26 cellular contexts compared by ENCODE assay signal in the genomic region with DNA sequence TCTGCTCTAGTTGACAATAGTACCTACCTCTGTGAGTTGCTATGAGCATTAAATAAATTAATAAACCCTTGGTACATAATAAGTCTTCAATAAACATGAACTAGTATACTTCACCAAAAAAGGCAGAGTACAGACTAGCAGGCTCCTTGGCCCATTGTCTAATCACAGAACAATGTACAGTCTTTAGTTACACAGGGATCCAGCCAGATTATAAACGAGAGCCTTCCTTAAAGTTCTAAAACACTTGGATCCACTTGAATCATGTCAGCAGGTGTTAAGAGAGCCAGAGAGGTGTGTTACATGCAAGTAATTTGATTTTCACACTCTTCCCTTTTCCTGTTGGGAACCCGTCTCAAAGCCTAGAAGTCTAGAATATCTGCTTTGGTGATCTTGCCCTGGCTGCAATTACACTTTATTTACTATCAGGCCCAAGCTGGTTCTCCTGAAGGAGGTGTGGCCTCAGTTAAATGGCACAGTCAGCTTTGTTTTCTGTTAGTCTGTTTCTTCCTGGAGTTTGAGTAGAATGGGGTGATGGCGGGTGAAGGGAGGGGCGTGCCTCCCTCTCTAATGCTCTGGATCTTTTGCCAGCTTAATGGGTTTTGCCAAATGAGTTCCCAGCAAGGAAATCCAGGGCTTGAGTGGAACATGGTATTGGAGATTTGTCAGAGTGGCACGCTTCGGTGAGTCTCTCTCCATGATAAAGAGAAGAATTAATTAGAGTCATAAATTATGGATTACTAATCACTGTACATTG.
DNase-seq lines count a peak whose midpoint lies in the region; TF ChIP-seq lines count a peak whose summit lies in the region.
"Had no signal": no experiment of that assay in that cellular context is flagged by ENCODE, and none has a peak within 500 bp of the region (broad histone marks: within the 10 kb centered on the region; RNA-seq: fewer than 3 reads in every experiment).

No MANE protein-coding gene starts in this region.

- no peak overlapping the region for H3K27ac ChIP-seq in neural progenitor cell
- H3K27ac ChIP-seq in mesendoderm (ENCODE audit: low read depth, low read length): no peak overlapping the region
- no peak overlapping the region for H3K27ac ChIP-seq in ovary
- H3K27ac ChIP-seq: 22Rv1, psoas muscle had no signal

- H2BK120ac ChIP-seq in mesendoderm (ENCODE audit: low read depth, low read length): no peak overlapping the region

- no peaks in the 10 kb centered on the region for H3K27me3 Mint-ChIP-seq in neural progenitor cell (ENCODE audit: insufficient read depth, low read depth)

- peaks cover 6% of the 10 kb centered on the region for H3K4me1 Mint-ChIP-seq in neural progenitor cell
- H3K4me1 Mint-ChIP-seq: activated CD4-positive, alpha-beta memory T cell treated with anti-CD3 and anti-CD28 coated beads, Interleukin-2, amount 10 ng/mL, durations not matched to agents 7 days and 5 days had no signal

- no peak overlapping the region for H3K4ac ChIP-seq in mesendoderm (ENCODE audit: low read depth, low read length)

- no peak overlapping the region for H2BK15ac ChIP-seq in mesendoderm (replicated peaks; ENCODE audit: low read depth)

- no peak for TF ChIP-seq POLR2A in ovary (IDR thresholded peaks at IDR 0.05)

- H2BK5ac ChIP-seq in mesendoderm (ENCODE audit: low read length): no peak overlapping the region

- no peak for TF ChIP-seq EP300 in ovary (IDR thresholded peaks at IDR 0.05)

- TF ChIP-seq CTCF in neural progenitor cell (IDR thresholded peaks at IDR 0.05) (no peak), ovary (IDR thresholded peaks at IDR 0.05) (no peak)

- H3K36me3 ChIP-seq in neural progenitor cell (no peaks in the 10 kb centered on the region), mesendoderm (ENCODE audit: control insufficient read depth, insufficient read depth, low read length) (no peaks in the 10 kb centered on the region), ovary (no peaks in the 10 kb centered on the region)
- H3K36me3 ChIP-seq: MG63 had no signal

- no peak overlapping the region for H4K8ac ChIP-seq in mesendoderm (ENCODE audit: low read depth, low read length)

- H3K9me3 ChIP-seq in neural progenitor cell (ENCODE audit: low read depth) (peaks cover 3% of the 10 kb centered on the region), ovary (no peaks in the 10 kb centered on the region)
- H3K9me3 ChIP-seq: psoas muscle had no signal

- no peak overlapping the region for H3K23ac ChIP-seq in mesendoderm (ENCODE audit: low read length)

- no peak overlapping the region for H3K27ac Mint-ChIP-seq in neural progenitor cell
- H3K27ac Mint-ChIP-seq: activated CD4-positive, alpha-beta memory T cell treated with anti-CD3 and anti-CD28 coated beads, Interleukin-2, amount 10 ng/mL, durations not matched to agents 7 days and 5 days; activated naive CD4-positive, alpha-beta T cell treated with anti-CD3 and anti-CD28 coated beads, Interleukin-2, amount 50 U/mL, for 72 hours; activated T-helper 2 cell treated with anti-CD3 and anti-CD28 coated beads, Interferon-gamma antibody, Interleukin-2, Interleukin-4, amounts not matched to agents 10 μg/mL and 5 μg/mL and 100 μg/mL, durations not matched to agents 14 hours and 24 hours and 36 hours; CD4-positive, alpha-beta T cell had no signal

- H4K5ac ChIP-seq in mesendoderm (ENCODE audit: low read length): no peak overlapping the region

- H3F3A ChIP-seq in neural progenitor cell (ENCODE audit: low read depth): no peaks in the 10 kb centered on the region

- DNase-seq in DMS53 (lab: John Stamatoyannopoulos, UW) (peak; percentile 39), DMS53 treated with DMSO at 0.1 percent for 48 hours (lab: John Stamatoyannopoulos, UW; ENCODE audit: unreplicated experiment) (no peak), NCI-H187 treated with DMSO at 0.1 percent for 48 hours (lab: John Stamatoyannopoulos, UW) (peak; percentile 87), NCI-H82 treated with DMSO at 0.1 percent for 48 hours (lab: John Stamatoyannopoulos, UW; ENCODE audit: unreplicated experiment) (peak; percentile 50), neural progenitor cell (ENCODE audit: low spot score) (no peak), mesendoderm (no peak), ovary (no peak), glomerular visceral epithelial cell (ENCODE audit: extremely low spot score) (no peak)
- DNase-seq: activated CD4-positive, alpha-beta memory T cell treated with anti-CD3 and anti-CD28 coated beads, Interleukin-2, amount 10 ng/mL, durations not matched to agents 7 days and 5 days; aorta; caudate nucleus; CD4-positive, alpha-beta T cell; dermis blood vessel endothelial cell; DMS 273 treated with DMSO at 0.1 percent for 48 hours; head of caudate nucleus; KBM-7; mammary epithelial cell; MG63; NCI-H2107; psoas muscle; SHP77 treated with DMSO at 0.1 percent for 48 hours; SW 1271; trophoblast cell had no signal

- H3K9me3 Mint-ChIP-seq in neural progenitor cell: peaks cover 2% of the 10 kb centered on the region
- H3K9me3 Mint-ChIP-seq: activated CD4-positive, alpha-beta memory T cell treated with anti-CD3 and anti-CD28 coated beads, Interleukin-2, amount 10 ng/mL, durations not matched to agents 7 days and 5 days; activated T-helper 2 cell treated with anti-CD3 and anti-CD28 coated beads, Interferon-gamma antibody, Interleukin-2, Interleukin-4, amounts not matched to agents 10 μg/mL and 5 μg/mL and 100 μg/mL, durations not matched to agents 14 hours and 24 hours and 36 hours; CD4-positive, alpha-beta T cell had no signal

- no peaks in the 10 kb centered on the region for H3K4me1 ChIP-seq in neural progenitor cell
- H3K4me1 ChIP-seq in mesendoderm (ENCODE audit: control insufficient read depth, low read depth, low read length): no peaks in the 10 kb centered on the region
- H3K4me1 ChIP-seq in ovary (ENCODE audit: insufficient read depth): no peaks in the 10 kb centered on the region
- H3K4me1 ChIP-seq: psoas muscle had no signal

- peak overlapping the region; percentile 17 for H2AFZ ChIP-seq in neural progenitor cell (replicated peaks)

- no peak overlapping the region for H3K56ac ChIP-seq in mesendoderm (ENCODE audit: low read length)

- intact Hi-C loops in ovary (cut with DNase I): no loop called here

- H3K4me3 Mint-ChIP-seq in neural progenitor cell: no peak overlapping the region
- H3K4me3 Mint-ChIP-seq: activated CD4-positive, alpha-beta memory T cell treated with anti-CD3 and anti-CD28 coated beads, Interleukin-2, amount 10 ng/mL, durations not matched to agents 7 days and 5 days; CD4-positive, alpha-beta T cell had no signal

- WGBS in mesendoderm (ENCODE audit: extremely low coverage, insufficient coverage, low lambda C conversion rate): no CpG with 5 or more reads among the region's 6 CpGs
- WGBS in ovary, 3 donors: 84 to 88% (median 86%) methylated on average over 6 of the region's 6 CpGs

- H3K9ac ChIP-seq in neural progenitor cell (no peak overlapping the region), mesendoderm (ENCODE audit: low read length) (no peak overlapping the region)

- no peaks in the 10 kb centered on the region for H3K79me2 ChIP-seq in neural progenitor cell (ENCODE audit: low read depth)
- no peaks in the 10 kb centered on the region for H3K79me2 ChIP-seq in mesendoderm (ENCODE audit: control insufficient read depth, insufficient read depth, low read length)

- no peak overlapping the region for H2AK5ac ChIP-seq in mesendoderm (ENCODE audit: low read length)

- H3K4me3 ChIP-seq in neural progenitor cell (no peak overlapping the region), mesendoderm (ENCODE audit: low read length) (no peak overlapping the region), ovary (no peak overlapping the region)
- H3K4me3 ChIP-seq: MG63, psoas muscle had no signal

- H4K20me1 ChIP-seq in neural progenitor cell (ENCODE audit: low read depth): no peaks in the 10 kb centered on the region

- H3K4me2 ChIP-seq in neural progenitor cell (no peak overlapping the region), mesendoderm (ENCODE audit: low read length) (no peak overlapping the region)

- no peaks in the 10 kb centered on the region for H3K36me3 Mint-ChIP-seq in neural progenitor cell
- H3K36me3 Mint-ChIP-seq: activated naive CD4-positive, alpha-beta T cell treated with anti-CD3 and anti-CD28 coated beads, Interleukin-2, amount 50 U/mL, for 72 hours had no signal

- H3K27me3 ChIP-seq in neural progenitor cell (no peaks in the 10 kb centered on the region), mesendoderm (ENCODE audit: insufficient read depth, low read length, poor library complexity) (no peaks in the 10 kb centered on the region), ovary (no peaks in the 10 kb centered on the region)
- H3K27me3 ChIP-seq: MG63 had no signal

- H3K79me1 ChIP-seq in mesendoderm (ENCODE audit: low read length): no peaks in the 10 kb centered on the region

- H3K18ac ChIP-seq in mesendoderm (ENCODE audit: low read length): no peak overlapping the region

Comparison
In these comparisons a context has a peak if more than half of its experiments do, and no peak if none do; other contexts are left out.
1. DNase-seq: peak in DMS53 (single experiment), NCI-H187 treated with DMSO at 0.1 percent for 48 hours (single experiment) and NCI-H82 treated with DMSO at 0.1 percent for 48 hours (single experiment); none in DMS53 treated with DMSO at 0.1 percent for 48 hours (single experiment), neural progenitor cell (single experiment), mesendoderm (single experiment), ovary (0 of 5) and glomerular visceral epithelial cell (single experiment).